Comparison of ENCODE assay signal across 8 cellular contexts in the genomic region with DNA sequence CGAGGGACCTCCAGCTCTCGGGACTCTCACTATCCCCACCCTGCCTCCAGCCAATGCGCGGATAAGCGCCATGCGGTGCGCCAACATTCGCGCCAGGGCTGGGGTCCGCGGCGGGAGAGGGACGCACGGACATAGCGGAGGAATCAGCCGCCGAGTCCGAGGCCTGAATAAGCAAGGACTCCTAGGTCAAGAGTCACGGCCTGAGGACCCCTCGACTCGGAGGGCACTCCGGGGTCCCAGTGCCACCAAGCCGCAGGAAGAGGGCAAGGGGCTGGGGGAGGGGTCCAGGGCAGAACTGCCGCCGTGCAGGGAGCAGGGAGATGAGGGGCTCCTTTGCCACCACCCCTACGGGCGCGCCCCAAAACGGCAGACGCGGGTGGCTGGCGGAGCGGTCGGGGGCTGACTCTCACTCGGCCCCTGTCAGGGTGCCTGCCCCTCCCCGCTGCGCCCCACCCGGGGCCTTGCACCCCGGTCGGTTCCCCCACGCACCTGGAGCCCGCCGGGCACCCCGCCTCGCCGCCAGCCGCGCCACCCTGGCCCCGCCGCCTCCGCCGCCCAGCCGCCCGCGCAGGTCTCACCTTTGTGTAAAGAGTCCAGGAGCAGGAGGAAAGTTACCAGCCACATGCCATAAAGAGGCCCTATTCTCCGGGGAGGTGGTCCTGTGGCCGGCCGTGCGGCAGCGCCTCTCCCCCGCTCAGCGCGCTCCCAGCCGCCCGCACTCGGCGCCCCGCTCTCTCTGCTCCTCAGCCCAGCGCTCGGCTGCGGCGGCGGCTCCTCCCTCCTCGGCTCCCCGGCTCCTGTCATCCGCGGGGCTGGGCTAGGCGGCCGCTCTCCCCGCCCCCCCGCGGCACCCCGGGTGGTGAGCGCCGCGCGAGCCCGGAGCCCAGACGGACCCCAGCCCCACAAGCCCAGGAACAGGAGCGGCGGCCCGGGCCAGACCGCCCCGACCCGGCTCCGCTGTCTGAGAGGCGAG.
A peak's percentile ranks its signal among the peaks of the same experiment; 100 is the strongest.
DNase-seq lines count a peak whose midpoint lies in the region; ATAC-seq lines count a peak whose summit lies in the region.

A gene with protein sequence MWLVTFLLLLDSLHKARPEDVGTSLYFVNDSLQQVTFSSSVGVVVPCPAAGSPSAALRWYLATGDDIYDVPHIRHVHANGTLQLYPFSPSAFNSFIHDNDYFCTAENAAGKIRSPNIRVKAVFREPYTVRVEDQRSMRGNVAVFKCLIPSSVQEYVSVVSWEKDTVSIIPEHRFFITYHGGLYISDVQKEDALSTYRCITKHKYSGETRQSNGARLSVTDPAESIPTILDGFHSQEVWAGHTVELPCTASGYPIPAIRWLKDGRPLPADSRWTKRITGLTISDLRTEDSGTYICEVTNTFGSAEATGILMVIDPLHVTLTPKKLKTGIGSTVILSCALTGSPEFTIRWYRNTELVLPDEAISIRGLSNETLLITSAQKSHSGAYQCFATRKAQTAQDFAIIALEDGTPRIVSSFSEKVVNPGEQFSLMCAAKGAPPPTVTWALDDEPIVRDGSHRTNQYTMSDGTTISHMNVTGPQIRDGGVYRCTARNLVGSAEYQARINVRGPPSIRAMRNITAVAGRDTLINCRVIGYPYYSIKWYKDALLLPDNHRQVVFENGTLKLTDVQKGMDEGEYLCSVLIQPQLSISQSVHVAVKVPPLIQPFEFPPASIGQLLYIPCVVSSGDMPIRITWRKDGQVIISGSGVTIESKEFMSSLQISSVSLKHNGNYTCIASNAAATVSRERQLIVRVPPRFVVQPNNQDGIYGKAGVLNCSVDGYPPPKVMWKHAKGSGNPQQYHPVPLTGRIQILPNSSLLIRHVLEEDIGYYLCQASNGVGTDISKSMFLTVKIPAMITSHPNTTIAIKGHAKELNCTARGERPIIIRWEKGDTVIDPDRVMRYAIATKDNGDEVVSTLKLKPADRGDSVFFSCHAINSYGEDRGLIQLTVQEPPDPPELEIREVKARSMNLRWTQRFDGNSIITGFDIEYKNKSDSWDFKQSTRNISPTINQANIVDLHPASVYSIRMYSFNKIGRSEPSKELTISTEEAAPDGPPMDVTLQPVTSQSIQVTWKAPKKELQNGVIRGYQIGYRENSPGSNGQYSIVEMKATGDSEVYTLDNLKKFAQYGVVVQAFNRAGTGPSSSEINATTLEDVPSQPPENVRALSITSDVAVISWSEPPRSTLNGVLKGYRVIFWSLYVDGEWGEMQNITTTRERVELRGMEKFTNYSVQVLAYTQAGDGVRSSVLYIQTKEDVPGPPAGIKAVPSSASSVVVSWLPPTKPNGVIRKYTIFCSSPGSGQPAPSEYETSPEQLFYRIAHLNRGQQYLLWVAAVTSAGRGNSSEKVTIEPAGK (N-terminal part only) (minus strand): TSS at position 761 of the 973 bp plus-strand sequence. CDS start 137 bp downstream, at position 624.

- H3K9ac ChIP-seq in iPS-18a (ENCODE audit: low read length) = no peak within 1 kb of the TSS

- H3K4me3 ChIP-seq in iPS-18a (ENCODE audit: low read length) = peak within 1 kb of the TSS; percentile 55

- no peaks in the 10 kb centered on the region for H3K36me3 Mint-ChIP-seq in activated naive CD4-positive, alpha-beta T cell treated with anti-CD3 and anti-CD28 coated beads, Interleukin-2, amount 50 U/mL, for 24 hours

- H3K36me3 ChIP-seq in iPS-18a (ENCODE audit: control insufficient read depth, low read depth, low read length) = no peaks in the 10 kb centered on the region

- peaks cover 33% of the 10 kb centered on the region for H3K27me3 Mint-ChIP-seq in activated naive CD4-positive, alpha-beta T cell treated with anti-CD3 and anti-CD28 coated beads, Interleukin-2, amount 50 U/mL, for 24 hours

- peaks cover 73% of the 10 kb centered on the region for H3K27me3 ChIP-seq in iPS-18a (ENCODE audit: control insufficient read depth, insufficient read depth, low read length)

- DNase-seq in NCI-H82 (lab: John Stamatoyannopoulos, UW) (peak; percentile 34), NCI-H82 treated with DMSO at 0.1 percent for 48 hours (lab: John Stamatoyannopoulos, UW; ENCODE audit: unreplicated experiment) (no peak), inferior parietal cortex (ENCODE audit: extremely low spot score) (no peak), T1000 (lab: John Stamatoyannopoulos, UW) (no peak)
- DNase-seq in stimulated activated CD4-positive, alpha-beta T cell treated with anti-CD3 and anti-CD28 coated beads, Interleukin-2, amount 100 ng/mL, for 24 hours = peak; percentile 40 to 61

- H3K27ac ChIP-seq in iPS-18a (ENCODE audit: low read length) = no peak within 1 kb of the TSS

- no peaks in the 10 kb centered on the region for H3K9me3 ChIP-seq in iPS-18a (ENCODE audit: control insufficient read depth, low read depth, low read length)

- H3K9me3 Mint-ChIP-seq in activated naive CD4-positive, alpha-beta T cell treated with anti-CD3 and anti-CD28 coated beads, Interleukin-2, amount 50 U/mL, for 24 hours = no peaks in the 10 kb centered on the region

- no peak for ATAC-seq in HG02970 (IDR thresholded peaks at IDR 0.05; ENCODE audit: low FRiP score, unreplicated experiment)

- H3K27ac Mint-ChIP-seq in activated naive CD4-positive, alpha-beta T cell treated with anti-CD3 and anti-CD28 coated beads, Interleukin-2, amount 50 U/mL, for 24 hours = no peak within 1 kb of the TSS

- peak within 1 kb of the TSS; percentile 59 for H3K4me3 Mint-ChIP-seq in activated naive CD4-positive, alpha-beta T cell treated with anti-CD3 and anti-CD28 coated beads, Interleukin-2, amount 50 U/mL, for 24 hours

- H3K4me1 Mint-ChIP-seq in activated naive CD4-positive, alpha-beta T cell treated with anti-CD3 and anti-CD28 coated beads, Interleukin-2, amount 50 U/mL, for 24 hours = peaks cover 16% of the 10 kb centered on the region

- H3K4me1 ChIP-seq in iPS-18a (ENCODE audit: control insufficient read depth, low read depth, low read length) = peaks cover 5% of the 10 kb centered on the region

Comparison
In these comparisons a context has a peak if more than half of its experiments do, and no peak if none do; other contexts are left out.
1. DNase-seq: peak in NCI-H82 (single experiment) and stimulated activated CD4-positive, alpha-beta T cell treated with anti-CD3 and anti-CD28 coated beads, Interleukin-2, amount 100 ng/mL, for 24 hours (2 of 2); none in NCI-H82 treated with DMSO at 0.1 percent for 48 hours (single experiment), inferior parietal cortex (single experiment) and T1000 (single experiment).